In genomic region chr1:100047235-100047713, GRCh38 we compare ENCODE assay signal across 7 cellular contexts.
DNase-seq lines count a peak whose midpoint lies in the region; ATAC-seq and TF ChIP-seq lines count a peak whose summit lies in the region.
"Not testable (repeated sequence)": the region's sequence is repeated elsewhere in the genome, so short reads cannot be mapped to it uniquely, and the experiment has no call there.

No MANE protein-coding gene starts in this region.

- H3K27ac Mint-ChIP-seq in activated CD4-positive, alpha-beta memory T cell treated with anti-CD3 and anti-CD28 coated beads for 36 hours: peak overlapping the region; percentile 88
- H3K27ac Mint-ChIP-seq in activated naive CD4-positive, alpha-beta T cell treated with anti-CD3 and anti-CD28 coated beads, Interleukin-2, amount 50 U/mL, for 24 hours: peak overlapping the region; percentile 87
- peak overlapping the region; percentile 58 to 68 for H3K27ac Mint-ChIP-seq in effector memory CD8-positive, alpha-beta T cell
- H3K27ac Mint-ChIP-seq in naive thymus-derived CD8-positive, alpha-beta T cell: peak overlapping the region in 8 of 10 donors; percentile 29 to 91 (median 66)

- intact Hi-C loops in activated CD4-positive, alpha-beta memory T cell treated with anti-CD3 and anti-CD28 coated beads for 36 hours (cut with micrococcal nuclease): not testable (repeated sequence)

- H3K4me3 ChIP-seq in GM06990 (replicated peaks; ENCODE audit: low read depth, low read length): peak overlapping the region; percentile 42
- H3K4me3 ChIP-seq in SU-DHL-6 (ENCODE audit: insufficient read depth, low read length, poor library complexity, severe bottlenecking): not testable (repeated sequence)

- not testable (repeated sequence) for H2AFZ ChIP-seq in SU-DHL-6 (ENCODE audit: low read depth, low read length, severe bottlenecking)

- not testable (repeated sequence) for H3F3A ChIP-seq in SU-DHL-6 (ENCODE audit: insufficient read depth)

- H4K20me1 ChIP-seq in SU-DHL-6 (ENCODE audit: low read depth, low read length): not testable (repeated sequence)

- H3K36me3 Mint-ChIP-seq in activated CD4-positive, alpha-beta memory T cell treated with anti-CD3 and anti-CD28 coated beads for 36 hours: peaks cover 44% of the 10 kb centered on the region
- peaks cover 18% of the 10 kb centered on the region for H3K36me3 Mint-ChIP-seq in activated naive CD4-positive, alpha-beta T cell treated with anti-CD3 and anti-CD28 coated beads, Interleukin-2, amount 50 U/mL, for 24 hours
- peaks cover 12% of the 10 kb centered on the region for H3K36me3 Mint-ChIP-seq in effector memory CD8-positive, alpha-beta T cell (ENCODE audit: insufficient read depth)
- peaks cover 0 to 45% (median 13%) of the 10 kb centered on the region in 3 donors for H3K36me3 Mint-ChIP-seq in naive thymus-derived CD8-positive, alpha-beta T cell

- CTCF ChIA-PET in activated CD4-positive, alpha-beta memory T cell treated with anti-CD3 and anti-CD28 coated beads for 36 hours (lab: Charles Lee): not testable (repeated sequence)

- H3K4me3 Mint-ChIP-seq in activated CD4-positive, alpha-beta memory T cell treated with anti-CD3 and anti-CD28 coated beads for 36 hours: peak overlapping the region; percentile 58
- H3K4me3 Mint-ChIP-seq in activated naive CD4-positive, alpha-beta T cell treated with anti-CD3 and anti-CD28 coated beads, Interleukin-2, amount 50 U/mL, for 24 hours: peak overlapping the region; percentile 75
- peak overlapping the region; percentile 70 to 74 for H3K4me3 Mint-ChIP-seq in effector memory CD8-positive, alpha-beta T cell
- H3K4me3 Mint-ChIP-seq in naive thymus-derived CD8-positive, alpha-beta T cell: peak overlapping the region in 9 of 10 donors; percentile 30 to 71 (median 59)

- H3K9ac ChIP-seq in SU-DHL-6 (ENCODE audit: low read length): not testable (repeated sequence)

- not testable (repeated sequence) for ATAC-seq in effector memory CD8-positive, alpha-beta T cell (replicated peaks); naive thymus-derived CD8-positive, alpha-beta T cell

- H3K9me2 ChIP-seq in SU-DHL-6 (replicated peaks; ENCODE audit: insufficient read depth, low read length): not testable (repeated sequence)

- not testable (repeated sequence) for H3K27me3 Mint-ChIP-seq in activated CD4-positive, alpha-beta memory T cell treated with anti-CD3 and anti-CD28 coated beads for 36 hours; activated naive CD4-positive, alpha-beta T cell treated with anti-CD3 and anti-CD28 coated beads, Interleukin-2, amount 50 U/mL, for 24 hours; effector memory CD8-positive, alpha-beta T cell; naive thymus-derived CD8-positive, alpha-beta T cell

- DNase-seq in GM06990 (ENCODE audit: extremely low read depth, insufficient read length); activated CD4-positive, alpha-beta memory T cell treated with anti-CD3 and anti-CD28 coated beads for 36 hours; effector memory CD8-positive, alpha-beta T cell; naive thymus-derived CD8-positive, alpha-beta T cell: not testable (repeated sequence)
- DNase-seq in Kasumi-1 (lab: John Stamatoyannopoulos, UW): peak; percentile 32 to 43

- TF ChIP-seq CTCF in GM06990 (IDR thresholded peaks at IDR 0.05; ENCODE audit: insufficient read depth, low read length, poor library complexity, severe bottlenecking); SU-DHL-6 (IDR thresholded peaks at IDR 0.05; ENCODE audit: insufficient read depth, low read length, poor library complexity, severe bottlenecking): not testable (repeated sequence)

- peak overlapping the region; percentile 40; the same call in 1 of the 2 replicates for H3K27ac ChIP-seq in SU-DHL-6 (ENCODE audit: low read depth, low read length)

- peak overlapping the region; percentile 53 for H3K4me2 ChIP-seq in SU-DHL-6 (ENCODE audit: low read depth, low read length, poor library complexity, severe bottlenecking)

- POLR2A ChIA-PET in activated CD4-positive, alpha-beta memory T cell treated with anti-CD3 and anti-CD28 coated beads for 36 hours (lab: Charles Lee): interaction anchor here (1.8 kb wide), 1 partner anchor 9 kb away, joined by 9 read pairs; a partner anchor contains a TSS
- POLR2A ChIA-PET in naive thymus-derived CD8-positive, alpha-beta T cell (lab: Charles Lee): interaction anchor here (0.6 kb wide), 1 partner anchor 14 kb away, joined by 3 read pairs; no protein-coding TSS in a partner anchor

- H3K9me3 ChIP-seq in SU-DHL-6 (ENCODE audit: insufficient read depth, low read length): not testable (repeated sequence)

- H3K4me1 Mint-ChIP-seq in activated CD4-positive, alpha-beta memory T cell treated with anti-CD3 and anti-CD28 coated beads for 36 hours (ENCODE audit: low read depth): peaks cover 77% of the 10 kb centered on the region
- peaks cover 88% of the 10 kb centered on the region for H3K4me1 Mint-ChIP-seq in activated naive CD4-positive, alpha-beta T cell treated with anti-CD3 and anti-CD28 coated beads, Interleukin-2, amount 50 U/mL, for 24 hours
- peaks cover 55 to 68% of the 10 kb centered on the region in 2 donors for H3K4me1 Mint-ChIP-seq in effector memory CD8-positive, alpha-beta T cell (ENCODE audit: low read depth in 2 of 2)
- H3K4me1 Mint-ChIP-seq in naive thymus-derived CD8-positive, alpha-beta T cell: peaks cover 36 to 83% (median 80%) of the 10 kb centered on the region in 4 donors

- H3K9me3 Mint-ChIP-seq in activated CD4-positive, alpha-beta memory T cell treated with anti-CD3 and anti-CD28 coated beads for 36 hours; activated naive CD4-positive, alpha-beta T cell treated with anti-CD3 and anti-CD28 coated beads, Interleukin-2, amount 50 U/mL, for 24 hours; effector memory CD8-positive, alpha-beta T cell; naive thymus-derived CD8-positive, alpha-beta T cell: not testable (repeated sequence)

- peaks cover 97% of the 10 kb centered on the region for H3K79me2 ChIP-seq in SU-DHL-6 (ENCODE audit: insufficient read depth, low read length)

- H3K27me3 ChIP-seq in GM06990 (replicated peaks; ENCODE audit: control insufficient read depth, insufficient read depth, low read length); SU-DHL-6 (ENCODE audit: low read length): not testable (repeated sequence)

- not testable (repeated sequence) for H3K36me3 ChIP-seq in GM06990 (ENCODE audit: control insufficient read depth, insufficient read depth, low read length)
- peaks cover 14% of the 10 kb centered on the region; the same call in 1 of the 2 replicates for H3K36me3 ChIP-seq in SU-DHL-6 (ENCODE audit: low read length)
